8 cellular contexts compared by ENCODE assay signal in the genomic region with DNA sequence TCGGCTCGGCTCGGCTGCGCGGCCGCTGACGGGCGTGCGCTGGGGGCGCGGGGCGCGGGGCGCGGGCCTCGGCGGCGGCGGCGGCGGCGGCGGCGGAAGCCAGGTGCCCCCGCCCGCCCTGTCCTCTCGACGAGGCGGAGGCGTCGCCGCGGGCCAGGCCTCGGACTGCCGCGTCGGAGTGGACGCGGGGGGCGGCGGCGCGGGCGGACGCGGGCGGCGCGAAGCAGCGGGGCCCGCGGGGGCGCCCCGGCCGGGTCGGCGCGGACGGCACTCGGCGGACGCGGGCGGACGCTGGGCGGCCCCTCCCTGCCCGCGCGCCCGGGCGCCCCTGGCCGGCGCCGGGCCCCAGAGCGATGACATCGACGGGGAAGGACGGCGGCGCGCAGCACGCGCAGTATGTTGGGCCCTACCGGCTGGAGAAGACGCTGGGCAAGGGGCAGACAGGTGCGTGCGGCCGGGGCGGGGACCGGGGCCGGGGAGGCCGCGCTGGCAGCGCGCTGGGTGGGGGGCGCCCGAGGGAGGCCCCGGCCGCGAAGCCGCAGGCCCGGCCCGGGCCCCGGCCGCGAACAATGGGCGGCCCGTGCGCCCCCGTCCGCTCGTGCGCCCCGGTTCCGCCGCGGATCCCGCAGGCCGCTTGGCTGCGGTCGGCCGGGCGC. TPM values are rescaled to one million over a fixed set of nuclear protein-coding genes. Genes with fewer than 3 reads are reported as not detected.
DNase-seq lines count a peak whose midpoint lies in the region; ATAC-seq, FAIRE-seq and TF ChIP-seq lines count a peak whose summit lies in the region.

A gene (plus strand): TSS at position 3 of the 656 bp plus-strand sequence. CDS start 351 bp downstream, at position 354.

- no peaks in the 10 kb centered on the region for H3K79me2 ChIP-seq in K562 (ENCODE audit: control insufficient read depth, insufficient read depth, low read length)

- no peak for FAIRE-seq in K562 (lab: Jason Lieb, UNC)

- no peak for TF ChIP-seq EP300 in K562 (IDR thresholded peaks at IDR 0.05; ENCODE audit: low read length)

- H3K4me1 ChIP-seq in K562 (replicated peaks in 1 of 2; ENCODE audit: control insufficient read depth in 2 of 2, insufficient read depth in 2 of 2, low read length in 2 of 2) (peaks cover 0 to 25% of the 10 kb centered on the region in 2 experiments; a peak in 2 of 5 replicates), aorta (ENCODE audit: control insufficient read depth in 1 of 2, insufficient read depth in 2 of 2, low read length in 2 of 2) (no peaks in the 10 kb centered on the region)

- TF ChIP-seq RAD21 in K562 (CRISPR knock-in tag; conservative IDR thresholded peaks at IDR 0.05 in 1 of 2, IDR thresholded peaks at IDR 0.05 in 1 of 2), result no peak

- WGBS in K562 (ENCODE audit: insufficient coverage, low coverage, missing lambda C conversion rate), result 34% methylated on average over 42 of the region's 123 CpGs
- WGBS in aorta, 2 donors, result 0 to 2% methylated on average over 15 to 123 of the region's 123 CpGs

- H3K36me3 Mint-ChIP-seq in memory B cell, result no peaks in the 10 kb centered on the region

- CTCF ChIA-PET in K562 (lab: Yijun Ruan, JAX; ENCODE audit: low intra/inter-chr PET ratio), result no interaction called here

- no peak for TF ChIP-seq CTCF in K562 (IDR thresholded peaks at IDR 0.05 in 2 of 3, conservative IDR thresholded peaks at IDR 0.05 in 1 of 3; ENCODE audit: insufficient read depth in 2 of 3, low read depth in 1 of 3, low read length in 3 of 3)

- 0 out of 2 replicates have a peak, but pooled peaks cover 5% of the 10 kb centered on the region for H4K20me1 ChIP-seq in K562 (replicated peaks; ENCODE audit: control insufficient read depth, insufficient read depth, low read length)

- BruUV-seq in K562 (replicated peaks; lab: Mats Ljungman, UMichigan), result no TSS peak

- H3K9me3 ChIP-seq in K562 (replicated peaks; ENCODE audit: control insufficient read depth, insufficient read depth, low read depth, low read length) (no peaks in the 10 kb centered on the region), aorta (ENCODE audit: control insufficient read depth, low read length) (no peaks in the 10 kb centered on the region)

- H3K4me3 Mint-ChIP-seq in memory B cell, result peak within 1 kb of the TSS; percentile 84

- no peak within 1 kb of the TSS for H3K27ac Mint-ChIP-seq in memory B cell

- H3K27ac ChIP-seq in K562 (ENCODE audit: extremely low read depth, low read depth, low read length) (no peak within 1 kb of the TSS), aorta (ENCODE audit: low read depth in 1 of 2, low read length in 2 of 2) (no peak within 1 kb of the TSS)

- H3K4me2 ChIP-seq in K562 (ENCODE audit: insufficient read depth, low read length), result peak within 1 kb of the TSS; percentile 25; the same call in 1 of the 2 replicates

- ATAC-seq in Right ventricle myocardium inferior, result no peak
- no peak for ATAC-seq in left ventricle myocardium superior
- no peak for ATAC-seq in K562
- no peak for ATAC-seq in memory B cell (ENCODE audit: low read depth)
- ATAC-seq in aorta (ENCODE audit: low FRiP score), result no peak
- ATAC-seq in HG02642 (IDR thresholded peaks at IDR 0.05; ENCODE audit: poor library complexity, unreplicated experiment), result no peak
- ATAC-seq in sciatic nerve, result no peak

- peak within 1 kb of the TSS in 1 of 2 experiments; percentile 89; a peak in 2 of 4 replicates for H3K9ac ChIP-seq in K562 (ENCODE audit: insufficient read depth in 1 of 2, low read depth in 2 of 2, low read length in 2 of 2)

- in situ Hi-C loops in K562 (cut with MboI), result no loop called here

- H2AFZ ChIP-seq in K562 (ENCODE audit: low read depth, low read length), result peak within 1 kb of the TSS; percentile 43

- POLR2A ChIA-PET in K562 (lab: Yijun Ruan, JAX), result interaction anchor here (0.6 kb wide), 1 partner anchor 177 kb away, joined by 3 read pairs; no protein-coding TSS in a partner anchor

- no peaks in the 10 kb centered on the region for H3K36me3 ChIP-seq in K562 (ENCODE audit: control insufficient read depth, insufficient read depth, low read length)
- no peaks in the 10 kb centered on the region for H3K36me3 ChIP-seq in aorta (ENCODE audit: control insufficient read depth in 1 of 2, insufficient read depth in 2 of 2, low read length in 1 of 2)

- no peaks in the 10 kb centered on the region for H3K9me1 ChIP-seq in K562 (ENCODE audit: control insufficient read depth, insufficient read depth, low read length)

- no peaks in the 10 kb centered on the region for H3K9me3 Mint-ChIP-seq in memory B cell

- peaks cover 23% of the 10 kb centered on the region for H3K27me3 Mint-ChIP-seq in memory B cell

- peaks cover 11% of the 10 kb centered on the region for H3K4me1 Mint-ChIP-seq in memory B cell

- TF ChIP-seq POLR2A in K562 (conservative IDR thresholded peaks at IDR 0.05), result no peak

- H3K4me3 ChIP-seq in K562, result peak within 1 kb of the TSS; percentile 13; the same call in 1 of the 2 replicates
- peak within 1 kb of the TSS; percentile 22 to 28 for H3K4me3 ChIP-seq in aorta (ENCODE audit: low read length in 2 of 2)

- DNase-seq in Right ventricle myocardium inferior (ENCODE audit: missing footprints) (peak; percentile 53), left ventricle myocardium superior (no peak), K562 (ENCODE audit: extremely low read depth in 1 of 4, low spot score in 3 of 4) (no peak), memory B cell (ENCODE audit: low spot score in 2 of 2) (no peak), aorta (peak in 1 of 2 donors; percentile 41), sciatic nerve (ENCODE audit: low spot score) (no peak), GM19240 (ENCODE audit: insufficient read length, low spot score) (no peak)

- intact Hi-C loops in Right ventricle myocardium inferior (cut with DNase I) (no loop called here), left ventricle myocardium superior (cut with micrococcal nuclease) (no loop called here), K562 (cut with micrococcal nuclease) (no loop called here), aorta (cut with DNase I) (loop anchor here (10.0 kb wide), 3 partner anchors 125 to 185 kb away; no protein-coding TSS in a partner anchor), sciatic nerve (cut with DNase I) (no loop called here)

- H3K27me3 ChIP-seq in K562 (ENCODE audit: control insufficient read depth in 2 of 2, insufficient read depth in 2 of 2, low read length in 2 of 2) (peaks cover 5 to 46% of the 10 kb centered on the region in 2 experiments; a peak in 3 of 5 replicates), aorta (ENCODE audit: control insufficient read depth in 1 of 2, insufficient read depth in 2 of 2, low read length in 1 of 2) (no peaks in the 10 kb centered on the region)

TF ChIP-seq in K562, 482 proteins besides CTCF, POLR2A, EP300 and RAD21 (continues in another document):
- TF ChIP-seq, protein P1, sequence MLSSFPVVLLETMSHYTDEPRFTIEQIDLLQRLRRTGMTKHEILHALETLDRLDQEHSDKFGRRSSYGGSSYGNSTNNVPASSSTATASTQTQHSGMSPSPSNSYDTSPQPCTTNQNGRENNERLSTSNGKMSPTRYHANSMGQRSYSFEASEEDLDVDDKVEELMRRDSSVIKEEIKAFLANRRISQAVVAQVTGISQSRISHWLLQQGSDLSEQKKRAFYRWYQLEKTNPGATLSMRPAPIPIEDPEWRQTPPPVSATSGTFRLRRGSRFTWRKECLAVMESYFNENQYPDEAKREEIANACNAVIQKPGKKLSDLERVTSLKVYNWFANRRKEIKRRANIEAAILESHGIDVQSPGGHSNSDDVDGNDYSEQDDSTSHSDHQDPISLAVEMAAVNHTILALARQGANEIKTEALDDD (IDR thresholded peaks at IDR 0.05), result no peak
- TF ChIP-seq ZC3H8 (IDR thresholded peaks at IDR 0.05), result no peak
- no peak for TF ChIP-seq SRF (CRISPR knock-in tag; IDR thresholded peaks at IDR 0.05)

RNA-seq across cellular contexts. Expression of the gene that starts here (rescaled TPM):
- total RNA-seq in Right ventricle myocardium inferior, result 1.4 TPM
- total RNA-seq in left ventricle myocardium superior, result 0.74 TPM
- 0.84 and 4.1 TPM in 2 replicates for total RNA-seq in K562 (2011; cell fraction: chromatin; rRNA removed; ENCODE audit: low replicate concordance)
- total RNA-seq in K562 (2011; cell fraction: nucleolus; rRNA removed), result 1.8 and 2.1 TPM in 2 replicates
- 0.84 and 1.2 TPM in 2 replicates for total RNA-seq in K562 (2011; cell fraction: nucleoplasm; rRNA removed)
- not detected in 2 replicates for total RNA-seq in K562 (2014; rRNA removed)
- total RNA-seq in K562 (2014; rRNA removed; fragmentation: Illumina TruSeq; extraction: Trizol), result not detected in 2 replicates
- 0.19 TPM in 1 of 2 replicates, not detected in the other for total RNA-seq in K562 (2015; rRNA removed; fragmentation: Illumina TruSeq; extraction: Trizol)
- 0.22 TPM in 2 replicates for total RNA-seq in K562 (2021)
- 0.14 and 0.24 TPM in 2 replicates for polyA plus RNA-seq in K562 (2011; rRNA removed)
- 0.34 and 0.55 TPM in 2 replicates for polyA plus RNA-seq in K562 (2011; cell fraction: cytosol; rRNA removed)
- 0.65 and 2.2 TPM in 2 replicates for polyA plus RNA-seq in K562 (2011; cell fraction: nucleus; rRNA removed)
- 0.18 and 0.24 TPM in 2 replicates for polyA plus RNA-seq in K562 (2012)
- 0.06 and 0.44 TPM in 2 replicates for polyA plus RNA-seq in K562 (2014; fragmentation: Illumina TruSeq; extraction: Trizol)
- polyA plus RNA-seq in K562 (2014; fragmentation: Nextera tagmentation; extraction: Ambion mirVana), result not detected
- polyA plus RNA-seq in K562 (2014; rRNA removed), result 0.46 and 0.52 TPM in 2 replicates
- polyA minus RNA-seq in K562 (2011; rRNA and poly(A)+ RNA removed), result 0.39 TPM in 1 of 2 replicates, not detected in the other
- polyA minus RNA-seq in K562 (2011; cell fraction: cytosol; rRNA and poly(A)+ RNA removed), result not detected in 2 replicates
- polyA minus RNA-seq in K562 (2011; cell fraction: nucleus; rRNA and poly(A)+ RNA removed), result 0.56 and 1.2 TPM in 2 replicates
- total RNA-seq in aorta, result 1 to 10 TPM in 1 of 2 donors, under 1 TPM in 1; 0.55 to 1.0 TPM
- under 1 TPM; 0.61 to 0.63 TPM for polyA plus RNA-seq in aorta
- total RNA-seq in sciatic nerve, result 7.4 TPM

Comparison
In these comparisons a context has a peak if more than half of its experiments do, and no peak if none do; other contexts are left out.
1. intact Hi-C loops: an anchor here in aorta (10.0 kb wide); none called in Right ventricle myocardium inferior, left ventricle myocardium superior, K562 and sciatic nerve.